Comparison of ENCODE assay signal across 8 cellular contexts in genomic region chr1:169108897-169109560, GRCh38. TPM values are rescaled to one million over a fixed set of nuclear protein-coding genes. Genes with fewer than 3 reads are reported as not detected.
DNase-seq lines count a peak whose midpoint lies in the region; ATAC-seq and TF ChIP-seq lines count a peak whose summit lies in the region.

No MANE protein-coding gene starts in this region.

- H3K9me3 ChIP-seq in A673 (ENCODE audit: low read depth, low read length, poor library complexity, severe bottlenecking) = no peaks in the 10 kb centered on the region

- POLR2A ChIA-PET in A673 (lab: Charles Lee; ENCODE audit: low non-redundant PET) = no interaction called here

- no peak overlapping the region for H3K27ac ChIP-seq in A673 (ENCODE audit: low read depth, low read length, poor library complexity, severe bottlenecking)
- H3K27ac ChIP-seq in coronary artery = peak overlapping the region; percentile 80 to 81

- TF ChIP-seq CTCF in A673 (conservative IDR thresholded peaks at IDR 0.05; ENCODE audit: low read depth, low read length) (peak; percentile 37; the same call in 1 of the 2 replicates), coronary artery (IDR thresholded peaks at IDR 0.05) (no peak)

- ATAC-seq in GM18909 (IDR thresholded peaks at IDR 0.05; ENCODE audit: poor library complexity, unreplicated experiment) = no peak
- no peak for ATAC-seq in HG02981 (IDR thresholded peaks at IDR 0.05; ENCODE audit: unreplicated experiment)
- no peak for ATAC-seq in HG03439 (IDR thresholded peaks at IDR 0.05; ENCODE audit: unreplicated experiment)

- peak; percentile 59 for DNase-seq in A673 (ENCODE audit: low spot score)
- peak; percentile 74 for DNase-seq in G401 (ENCODE audit: low spot score)
- peak; percentile 75 for DNase-seq in NCI-H526 treated with DMSO at 0.1 percent for 48 hours (lab: John Stamatoyannopoulos, UW)
- no peak for DNase-seq in coronary artery (ENCODE audit: low spot score)
- peak; percentile 46 for DNase-seq in myocyte (ENCODE audit: low read depth)

- H3K4me1 ChIP-seq in A673 (ENCODE audit: insufficient read depth, low read length, poor library complexity, severe bottlenecking) = peaks cover 14% of the 10 kb centered on the region

- no TSS peak for BruUV-seq in A673 (replicated peaks; lab: Mats Ljungman, UMichigan)

- H3K36me3 ChIP-seq in A673 (ENCODE audit: insufficient read depth, low read length, poor library complexity, severe bottlenecking) = no peaks in the 10 kb centered on the region

- H3K27me3 ChIP-seq in A673 (replicated peaks; ENCODE audit: insufficient read depth, low read depth, low read length, poor library complexity) = no peaks in the 10 kb centered on the region

- CTCF ChIA-PET in A673 (lab: Charles Lee) = interaction anchor here (0.7 to 1.0 kb wide), 2 partner anchors 101 to 240 kb away, joined by 3 read pairs; no protein-coding TSS in a partner anchor

- intact Hi-C loops in A673 (cut with micrococcal nuclease; ENCODE audit: unreplicated experiment) = loop anchor here (10.0 kb wide), 3 partner anchors 236 to 504 kb away; no protein-coding TSS in a partner anchor

- in situ Hi-C loops in G401 (cut with HindIII; ENCODE audit: low sequenced_read_pairs) = no loop called here

- H3K4me3 ChIP-seq in A673 (ENCODE audit: low read depth, low read length, poor library complexity, severe bottlenecking) (no peak overlapping the region), coronary artery (peak overlapping the region; percentile 85)

RNA-seq across cellular contexts. Expression of gene ATP1B1, which starts 2.5 kb away (rescaled TPM):
- total RNA-seq in A673 (2021) (20.2 and 23.7 TPM in 2 replicates), myocyte (25.7 and 63.9 TPM in 2 replicates)
- 15.0 and 17.5 TPM in 2 replicates for total RNA-seq in G401 (2014; rRNA removed; shearing (Covaris generic))
- 31.2 TPM for polyA plus RNA-seq in myocyte (2012)
